In genomic region chr9:5920860-5921328, GRCh38 we compare ENCODE assay signal across 13 cellular contexts. TPM values are rescaled to one million over a fixed set of nuclear protein-coding genes. Genes with fewer than 3 reads are reported as not detected.
DNase-seq lines count a peak whose midpoint lies in the region; ATAC-seq lines count a peak whose summit lies in the region.
"Had no signal": no experiment of that assay in that cellular context is flagged by ENCODE, and none has a peak within 500 bp of the region (broad histone marks: within the 10 kb centered on the region; RNA-seq: fewer than 3 reads in every experiment).

No MANE protein-coding gene starts in this region.

- peak overlapping the region; percentile 69 for H3K27ac Mint-ChIP-seq in activated CD4-positive, alpha-beta T cell treated with anti-CD3 and anti-CD28 coated beads for 36 hours
- no peak overlapping the region for H3K27ac Mint-ChIP-seq in activated CD4-positive, alpha-beta T cell treated with anti-CD3 and anti-CD28 coated beads, Interleukin-2, amount 10 ng/mL, durations not matched to agents 7 days and 5 days
- H3K27ac Mint-ChIP-seq in immature natural killer cell: peak overlapping the region; percentile 15 to 94 (median 82)

- no peaks in the 10 kb centered on the region for H3K27me3 Mint-ChIP-seq in activated CD4-positive, alpha-beta T cell treated with anti-CD3 and anti-CD28 coated beads for 36 hours
- H3K27me3 Mint-ChIP-seq in activated CD4-positive, alpha-beta T cell treated with anti-CD3 and anti-CD28 coated beads, Interleukin-2, amount 10 ng/mL, durations not matched to agents 7 days and 5 days: no peaks in the 10 kb centered on the region
- peaks cover 0 to 10% (median 0%) of the 10 kb centered on the region in 3 donors for H3K27me3 Mint-ChIP-seq in immature natural killer cell (ENCODE audit: low read depth in 3 of 3)

- POLR2A ChIA-PET in activated CD4-positive, alpha-beta T cell treated with anti-CD3 and anti-CD28 coated beads for 36 hours (lab: Charles Lee): interaction anchor here (0.8 kb wide), 1 partner anchor 496 kb away, joined by 3 read pairs; no protein-coding TSS in a partner anchor
- POLR2A ChIA-PET in activated CD4-positive, alpha-beta T cell treated with anti-CD3 and anti-CD28 coated beads, Interleukin-2, amount 10 ng/mL, durations not matched to agents 7 days and 5 days (lab: Charles Lee): no interaction called here

- no peaks in the 10 kb centered on the region for H3K9me3 Mint-ChIP-seq in activated CD4-positive, alpha-beta T cell treated with anti-CD3 and anti-CD28 coated beads for 36 hours (ENCODE audit: low read depth)
- H3K9me3 Mint-ChIP-seq in activated CD4-positive, alpha-beta T cell treated with anti-CD3 and anti-CD28 coated beads, Interleukin-2, amount 10 ng/mL, durations not matched to agents 7 days and 5 days: no peaks in the 10 kb centered on the region
- no peaks in the 10 kb centered on the region for H3K9me3 Mint-ChIP-seq in immature natural killer cell
- H3K9me3 Mint-ChIP-seq: neural crest cell had no signal

- peaks cover 39% of the 10 kb centered on the region for H3K36me3 Mint-ChIP-seq in activated CD4-positive, alpha-beta T cell treated with anti-CD3 and anti-CD28 coated beads for 36 hours (ENCODE audit: low read depth)
- peaks cover 43% of the 10 kb centered on the region for H3K36me3 Mint-ChIP-seq in activated CD4-positive, alpha-beta T cell treated with anti-CD3 and anti-CD28 coated beads, Interleukin-2, amount 10 ng/mL, durations not matched to agents 7 days and 5 days (ENCODE audit: low read depth)
- peaks cover 13 to 46% (median 26%) of the 10 kb centered on the region in 3 donors for H3K36me3 Mint-ChIP-seq in immature natural killer cell

- CTCF ChIA-PET in activated CD4-positive, alpha-beta T cell treated with anti-CD3 and anti-CD28 coated beads for 36 hours (lab: Charles Lee): no interaction called here
- CTCF ChIA-PET in activated CD4-positive, alpha-beta T cell treated with anti-CD3 and anti-CD28 coated beads, Interleukin-2, amount 10 ng/mL, durations not matched to agents 7 days and 5 days (lab: Charles Lee): interaction anchor here (1.5 kb wide), 1 partner anchor 35 kb away, joined by 3 read pairs; no protein-coding TSS in a partner anchor

- intact Hi-C loops in activated CD4-positive, alpha-beta T cell treated with anti-CD3 and anti-CD28 coated beads for 36 hours (cut with DNase I, micrococcal nuclease): no loop called here

- peak; percentile 35 for DNase-seq in activated CD4-positive, alpha-beta T cell treated with anti-CD3 and anti-CD28 coated beads for 36 hours
- no peak for DNase-seq in activated CD4-positive, alpha-beta T cell treated with anti-CD3 and anti-CD28 coated beads, Interleukin-2, amount 10 ng/mL, durations not matched to agents 7 days and 5 days
- DNase-seq in immature natural killer cell: no peak
- no peak for DNase-seq in activated effector memory CD4-positive, alpha-beta T cell treated with Interleukin-2 at 50 U/mL for 16 hours
- no peak for DNase-seq in RKO (ENCODE audit: low spot score)
- no peak for DNase-seq in stimulated activated CD8-positive, alpha-beta memory T cell treated with anti-CD3 and anti-CD28 coated beads, Interleukin-4, amount 100 ng/mL, for 48 hours
- DNase-seq: adrenal gland, foreskin melanocyte, NCI-H1092 had no signal

- H3K4me1 Mint-ChIP-seq in activated CD4-positive, alpha-beta T cell treated with anti-CD3 and anti-CD28 coated beads for 36 hours: peaks cover 11% of the 10 kb centered on the region
- no peaks in the 10 kb centered on the region for H3K4me1 Mint-ChIP-seq in activated CD4-positive, alpha-beta T cell treated with anti-CD3 and anti-CD28 coated beads, Interleukin-2, amount 10 ng/mL, durations not matched to agents 7 days and 5 days
- H3K4me1 Mint-ChIP-seq in immature natural killer cell: peaks cover 57 to 66% of the 10 kb centered on the region in 2 donors
- H3K4me1 Mint-ChIP-seq: neural crest cell had no signal

- no peak overlapping the region for H3K4me3 Mint-ChIP-seq in activated CD4-positive, alpha-beta T cell treated with anti-CD3 and anti-CD28 coated beads for 36 hours
- no peak overlapping the region for H3K4me3 Mint-ChIP-seq in activated CD4-positive, alpha-beta T cell treated with anti-CD3 and anti-CD28 coated beads, Interleukin-2, amount 10 ng/mL, durations not matched to agents 7 days and 5 days
- H3K4me3 Mint-ChIP-seq in immature natural killer cell: peak overlapping the region; percentile 28 to 70 (median 57)
- H3K4me3 Mint-ChIP-seq: neural crest cell had no signal

- ATAC-seq in activated CD4-positive, alpha-beta T cell treated with anti-CD3 and anti-CD28 coated beads for 36 hours: peak; percentile 86
- ATAC-seq in GM21447 (IDR thresholded peaks at IDR 0.05; ENCODE audit: unreplicated experiment) (peak; percentile 88), HG03175 (IDR thresholded peaks at IDR 0.05; ENCODE audit: unreplicated experiment) (peak; percentile 83)
- ATAC-seq: A549 had no signal

RNA-seq across cellular contexts. Expression of gene MLANA, which starts 30.2 kb away (rescaled TPM):
- total RNA-seq in activated CD4-positive, alpha-beta T cell treated with anti-CD3 and anti-CD28 coated beads for 36 hours: not detected
- total RNA-seq in activated CD4-positive, alpha-beta T cell treated with anti-CD3 and anti-CD28 coated beads, Interleukin-2, amount 10 ng/mL, durations not matched to agents 7 days and 5 days: not detected
- under 1 TPM in 1 of 3 donors, not detected in 2; 0.27 TPM for polyA plus RNA-seq in immature natural killer cell
- total RNA-seq: adrenal gland, neural crest cell had no signal
- polyA plus RNA-seq: A549, adrenal gland had no signal

Comparison
In these comparisons a context has a peak if more than half of its experiments do, and no peak if none do; other contexts are left out.
1. H3K4me3 Mint-ChIP-seq: peak in immature natural killer cell (5 of 5); none in activated CD4-positive, alpha-beta T cell treated with anti-CD3 and anti-CD28 coated beads for 36 hours (single experiment) and activated CD4-positive, alpha-beta T cell treated with anti-CD3 and anti-CD28 coated beads, Interleukin-2, amount 10 ng/mL, durations not matched to agents 7 days and 5 days (single experiment).
2. Peak in every context shown above with its lines, with median percentiles within 50 percentile points of each other: ATAC-seq.